In genomic region chr16:83926726-83927397, GRCh38 we compare ENCODE assay signal across 8 cellular contexts.
A peak's percentile ranks its signal among the peaks of the same experiment; 100 is the strongest.
DNase-seq lines count a peak whose midpoint lies in the region; ATAC-seq lines count a peak whose summit lies in the region.

No MANE protein-coding gene starts in this region.

- H3K4me1 ChIP-seq in duodenal mucosa (ENCODE audit: control insufficient read depth in 1 of 2, insufficient read depth in 2 of 2, low read length in 2 of 2) = peaks cover 7 to 14% of the 10 kb centered on the region in 2 donors

- peaks cover 0 to 2% of the 10 kb centered on the region in 2 donors for H3K36me3 ChIP-seq in duodenal mucosa (ENCODE audit: control insufficient read depth in 1 of 2, insufficient read depth in 2 of 2, low read length in 2 of 2)

- no peaks in the 10 kb centered on the region for H3K9me3 ChIP-seq in duodenal mucosa (ENCODE audit: control insufficient read depth in 1 of 2, low read length in 2 of 2)

- peak overlapping the region in 1 of 2 donors; percentile 52 for H3K9ac ChIP-seq in duodenal mucosa (ENCODE audit: low read depth in 1 of 2, low read length in 2 of 2)

- DNase-seq in CMK (ENCODE audit: low read depth) (peak; percentile 11), NCI-H1930 (lab: John Stamatoyannopoulos, UW) (peak; percentile 7 to 24), left kidney (ENCODE audit: low read depth, low spot score) (peak; percentile 88), NCI-H128 (lab: John Stamatoyannopoulos, UW; ENCODE audit: unreplicated experiment) (no peak)
- DNase-seq in activated CD4-positive, alpha-beta T cell treated with anti-CD3 and anti-CD28 coated beads, Interleukin-2, amount 50 U/mL, for 1 hour = peak; percentile 57
- DNase-seq in stimulated activated CD4-positive, alpha-beta T cell treated with anti-CD3 and anti-CD28 coated beads, Interleukin-4, amount 100 ng/mL, for 1 hour = peak; percentile 72

- no peaks in the 10 kb centered on the region for H3K27me3 ChIP-seq in duodenal mucosa (ENCODE audit: control insufficient read depth in 1 of 2, insufficient read depth in 2 of 2, low read length in 2 of 2)

- peak; percentile 69 for ATAC-seq in GM21381 (IDR thresholded peaks at IDR 0.05; ENCODE audit: unreplicated experiment)

- no peak overlapping the region for H3K27ac ChIP-seq in duodenal mucosa (ENCODE audit: low read depth, low read length)

- peak overlapping the region; percentile 56 to 66 for H3K4me3 ChIP-seq in duodenal mucosa (ENCODE audit: low read depth in 1 of 2, low read length in 2 of 2)
